In the genomic region with DNA sequence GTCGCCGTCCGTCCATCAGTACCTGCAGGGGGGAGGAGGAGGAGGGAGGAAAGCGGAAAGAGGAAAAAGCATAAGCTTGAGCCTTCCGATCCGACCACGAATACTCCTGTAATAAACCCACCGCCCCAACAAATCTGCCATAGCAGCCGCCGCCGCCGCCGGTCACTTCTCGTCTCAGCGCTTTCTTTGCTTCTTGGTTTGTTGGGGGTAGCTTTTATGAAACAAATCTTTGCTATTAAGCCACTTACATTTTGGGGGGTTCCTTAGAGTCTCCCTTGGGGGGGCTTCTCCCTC, we compare ENCODE assay signal across 8 cellular contexts. TPM values are rescaled to one million over a fixed set of nuclear protein-coding genes. Genes with fewer than 3 reads are reported as not detected.
DNase-seq lines count a peak whose midpoint lies in the region; ATAC-seq, FAIRE-seq and TF ChIP-seq lines count a peak whose summit lies in the region.

No MANE protein-coding gene starts in this region.

- H2AFZ ChIP-seq in astrocyte (ENCODE audit: low read depth, low read length), result peak overlapping the region; percentile 82

- peaks cover 28% of the 10 kb centered on the region for H3K27me3 Mint-ChIP-seq in astrocyte (ENCODE audit: low read depth, unreplicated experiment)

- DNase-seq in BJ (ENCODE audit: low read depth) (no peak), astrocyte (ENCODE audit: low read depth) (no peak), mucosa of descending colon (no peak), DMS53 treated with DMSO at 0.1 percent for 48 hours (lab: John Stamatoyannopoulos, UW; ENCODE audit: unreplicated experiment) (no peak), erythroblast (lab: John Stamatoyannopoulos, UW) (no peak), NCI-H69 (lab: John Stamatoyannopoulos, UW) (no peak), NCI-H774 (lab: John Stamatoyannopoulos, UW) (no peak)

- H3K4me1 ChIP-seq in astrocyte (ENCODE audit: insufficient read depth, low read length), result no peaks in the 10 kb centered on the region
- peaks cover 5% of the 10 kb centered on the region for H3K4me1 ChIP-seq in mucosa of descending colon (ENCODE audit: low read depth)

- no peaks in the 10 kb centered on the region for H3K79me2 ChIP-seq in astrocyte (ENCODE audit: insufficient read depth, low read length)

- no peaks in the 10 kb centered on the region for H3K36me3 Mint-ChIP-seq in astrocyte (ENCODE audit: low read depth, unreplicated experiment)

- no peak for TF ChIP-seq CTCF in BJ (IDR thresholded peaks at IDR 0.05; ENCODE audit: insufficient read depth, low read depth, low read length)
- no peak for TF ChIP-seq CTCF in astrocyte (IDR thresholded peaks at IDR 0.05; ENCODE audit: insufficient read depth, low read depth, low read length)
- no peak for TF ChIP-seq CTCF in mucosa of descending colon (IDR thresholded peaks at IDR 0.05)

- no peak overlapping the region for H3K27ac ChIP-seq in astrocyte (ENCODE audit: low read depth, low read length)

- H3K9me3 ChIP-seq in astrocyte (ENCODE audit: insufficient read depth, low read depth, low read length) (no peaks in the 10 kb centered on the region), mucosa of descending colon (no peaks in the 10 kb centered on the region)

- intact Hi-C loops in mucosa of descending colon (cut with DNase I, micrococcal nuclease), result no loop called here

- no peak for FAIRE-seq in astrocyte (lab: Jason Lieb, UNC)

- peaks cover 15% of the 10 kb centered on the region for H3K27me3 ChIP-seq in BJ (ENCODE audit: control insufficient read depth, insufficient read depth, low read length)
- peaks cover 33% of the 10 kb centered on the region for H3K27me3 ChIP-seq in astrocyte (ENCODE audit: insufficient read depth, low read length)

- peak overlapping the region; percentile 95 for H3K4me2 ChIP-seq in astrocyte (ENCODE audit: low read length)

- H3K27ac Mint-ChIP-seq in astrocyte (ENCODE audit: unreplicated experiment), result peak overlapping the region; percentile 58

- CTCF ChIA-PET in BJ (lab: Yijun Ruan, JAX), result interaction anchor here (0.7 kb wide), 1 partner anchor 1343 kb away, joined by 3 read pairs; no protein-coding TSS in a partner anchor

- ATAC-seq in HG02571 (IDR thresholded peaks at IDR 0.05; ENCODE audit: unreplicated experiment) (peak; percentile 10), mucosa of descending colon (no peak)

- peak overlapping the region; percentile 95 for H3K4me3 Mint-ChIP-seq in astrocyte (ENCODE audit: unreplicated experiment)

- no peaks in the 10 kb centered on the region for H4K20me1 ChIP-seq in astrocyte (ENCODE audit: insufficient read depth, low read length)

- H3K4me3 ChIP-seq in BJ (ENCODE audit: low read depth, low read length), result peak overlapping the region; percentile 47
- peak overlapping the region; percentile 84 for H3K4me3 ChIP-seq in astrocyte (ENCODE audit: insufficient read depth, low read depth, low read length)
- H3K4me3 ChIP-seq in mucosa of descending colon, result peak overlapping the region; percentile 9

- H3K36me3 ChIP-seq in BJ (ENCODE audit: control insufficient read depth, insufficient read depth, low read length) (no peaks in the 10 kb centered on the region), astrocyte (ENCODE audit: insufficient read depth, low read length) (no peaks in the 10 kb centered on the region), mucosa of descending colon (ENCODE audit: low read depth) (no peaks in the 10 kb centered on the region)

- no peak for TF ChIP-seq POLR2A in erythroblast (IDR thresholded peaks at IDR 0.05; ENCODE audit: low read length)

- peaks cover 5% of the 10 kb centered on the region for H3K4me1 Mint-ChIP-seq in astrocyte (ENCODE audit: low read depth, unreplicated experiment)

- no peaks in the 10 kb centered on the region for H3K9me3 Mint-ChIP-seq in astrocyte (ENCODE audit: unreplicated experiment)

- H3K9ac ChIP-seq in astrocyte (ENCODE audit: low read length), result peak overlapping the region; percentile 81

- POLR2A ChIA-PET in BJ (lab: Charles Lee), result no interaction called here

RNA-seq across cellular contexts. Expression of a gene that starts 0.3 kb away (rescaled TPM):
- polyA plus RNA-seq in BJ (2011; rRNA removed), result 0.12 TPM in 1 of 2 replicates, not detected in the other
- not detected in 2 replicates for polyA minus RNA-seq in BJ (2011; rRNA and poly(A)+ RNA removed)
- total RNA-seq in astrocyte (0.77 and 0.87 TPM in 2 replicates), mucosa of descending colon (1 to 10 TPM in 1 of 3 donors, under 1 TPM in 2; 0.43 to 7.8 (median 0.72) TPM)

Comparison
In these comparisons a context has a peak if more than half of its experiments do, and no peak if none do; other contexts are left out.
1. H3K4me3 ChIP-seq: peak in every context shown above with its lines; median percentile 84 in astrocyte; 47 in BJ; 9 in mucosa of descending colon.